ENCODE assay signal across 10 cellular contexts in genomic region chr12:78088391-78088832, GRCh38.
DNase-seq lines count a peak whose midpoint lies in the region; ATAC-seq and TF ChIP-seq lines count a peak whose summit lies in the region.
"Had no signal": no experiment of that assay in that cellular context is flagged by ENCODE, and none has a peak within 500 bp of the region (broad histone marks: within the 10 kb centered on the region; RNA-seq: fewer than 3 reads in every experiment).

No MANE protein-coding gene starts in this region.

- no peak overlapping the region for H3K9ac ChIP-seq in neuronal stem cell (ENCODE audit: low read depth, low read length, poor library complexity)

- H2BK120ac ChIP-seq in neuronal stem cell (ENCODE audit: low read depth, low read length), result no peak overlapping the region

- no peak overlapping the region for H3K18ac ChIP-seq in neuronal stem cell (ENCODE audit: low read length)

- H2AK5ac ChIP-seq in neuronal stem cell (ENCODE audit: low read depth, low read length), result no peak overlapping the region

- no peaks in the 10 kb centered on the region for H3K9me2 ChIP-seq in DOHH2 (replicated peaks; ENCODE audit: control insufficient read depth, low read length)

- H3K36me3 ChIP-seq in DOHH2 (ENCODE audit: control insufficient read depth, low read length) (no peaks in the 10 kb centered on the region), neuronal stem cell (replicated peaks in 1 of 2; ENCODE audit: control insufficient read depth in 2 of 2, insufficient read depth in 2 of 2, low read length in 2 of 2) (no peaks in the 10 kb centered on the region), suprapubic skin (no peaks in the 10 kb centered on the region), thyroid gland (no peaks in the 10 kb centered on the region)

- no peak overlapping the region for H4K91ac ChIP-seq in neuronal stem cell (ENCODE audit: low read depth, low read length, poor library complexity)

- H3K9me3 ChIP-seq in DOHH2 (ENCODE audit: control insufficient read depth, insufficient read depth, low read length) (no peaks in the 10 kb centered on the region), neuronal stem cell (replicated peaks in 1 of 2; ENCODE audit: control insufficient read depth in 2 of 2, insufficient read depth in 1 of 2, low read depth in 1 of 2, low read length in 2 of 2) (no peaks in the 10 kb centered on the region), suprapubic skin (no peaks in the 10 kb centered on the region), thyroid gland (no peaks in the 10 kb centered on the region)

- TF ChIP-seq CTCF in DOHH2 (IDR thresholded peaks at IDR 0.05; ENCODE audit: low read depth, low read length, poor library complexity, severe bottlenecking) (no peak), cardiac fibroblast (IDR thresholded peaks at IDR 0.05; ENCODE audit: low read depth, low read length) (no peak), suprapubic skin (IDR thresholded peaks at IDR 0.05) (no peak), thyroid gland (IDR thresholded peaks at IDR 0.05) (no peak)

- H3K79me1 ChIP-seq in neuronal stem cell (ENCODE audit: low read depth, low read length), result no peaks in the 10 kb centered on the region

- peak; percentile 29 to 55 for DNase-seq in cardiac fibroblast (ENCODE audit: low read depth in 2 of 2)
- DNase-seq in neuronal stem cell (ENCODE audit: low spot score), result no peak
- DNase-seq in suprapubic skin (ENCODE audit: low spot score in 2 of 2), result no peak
- DNase-seq in NCI-H345 (lab: John Stamatoyannopoulos, UW), result no peak
- no peak for DNase-seq in NCI-H1930 (lab: John Stamatoyannopoulos, UW)
- no peak for DNase-seq in thyroid gland
- DNase-seq: activated naive CD4-positive, alpha-beta T cell treated with anti-CD3 and anti-CD28 coated beads, Interleukin-2, amount 50 U/mL, for 16 hours; immature natural killer cell had no signal

- no peak overlapping the region for H2BK12ac ChIP-seq in neuronal stem cell (ENCODE audit: low read length)

- peak overlapping the region; percentile 75 for H2AFZ ChIP-seq in neuronal stem cell (ENCODE audit: low read length)

- TF ChIP-seq EP300 in suprapubic skin (IDR thresholded peaks at IDR 0.05), result no peak

- peak; percentile 64 for ATAC-seq in HG03442 (IDR thresholded peaks at IDR 0.05; ENCODE audit: unreplicated experiment)

- H2BK5ac ChIP-seq in neuronal stem cell (ENCODE audit: low read length), result no peak overlapping the region

- H3K14ac ChIP-seq in neuronal stem cell (ENCODE audit: low read length), result no peak overlapping the region

- H3K79me2 ChIP-seq in DOHH2 (ENCODE audit: control insufficient read depth, low read length), result no peaks in the 10 kb centered on the region

- no peak overlapping the region for H3K23ac ChIP-seq in neuronal stem cell (ENCODE audit: low read depth, low read length, poor library complexity)

- WGBS in neuronal stem cell (ENCODE audit: extremely low coverage in 2 of 2, insufficient read length in 2 of 2, insufficient replicate concordance in 1 of 2), 2 donors, result no CpG with 5 or more reads among the region's 3 CpGs
- WGBS in suprapubic skin, result 73% methylated on average over 3 of the region's 3 CpGs
- 46 to 53% methylated on average over 3 of the region's 3 CpGs for WGBS in thyroid gland, 2 donors

- H3K4me2 ChIP-seq in DOHH2 (ENCODE audit: low read length) (peak overlapping the region; percentile 10), neuronal stem cell (ENCODE audit: insufficient read depth, low read length, poor library complexity, severe bottlenecking) (no peak overlapping the region)

- H2BK15ac ChIP-seq in neuronal stem cell (ENCODE audit: low read length), result no peak overlapping the region

- H3F3A ChIP-seq in DOHH2 (ENCODE audit: control insufficient read depth, insufficient read depth), result no peaks in the 10 kb centered on the region

- H3K4ac ChIP-seq in neuronal stem cell (ENCODE audit: low read length), result no peak overlapping the region

- TF ChIP-seq POLR2A in suprapubic skin (IDR thresholded peaks at IDR 0.05), result no peak
- TF ChIP-seq POLR2A in thyroid gland (IDR thresholded peaks at IDR 0.05), result no peak

- H3K27me3 ChIP-seq in DOHH2 (ENCODE audit: control insufficient read depth, low read length) (no peaks in the 10 kb centered on the region), neuronal stem cell (ENCODE audit: control insufficient read depth in 3 of 3, insufficient read depth in 3 of 3, low read depth in 1 of 3, low read length in 3 of 3) (no peaks in the 10 kb centered on the region), suprapubic skin (no peaks in the 10 kb centered on the region), thyroid gland (no peaks in the 10 kb centered on the region)

- no peaks in the 10 kb centered on the region for H4K20me1 ChIP-seq in DOHH2 (ENCODE audit: control insufficient read depth, insufficient read depth, low read depth, low read length)

- no peak overlapping the region for H4K8ac ChIP-seq in neuronal stem cell (ENCODE audit: low read depth, low read length)

- H3K4me1 ChIP-seq in DOHH2 (ENCODE audit: control insufficient read depth, low read length) (0 out of 2 replicates have a peak, but pooled peaks cover 4% of the 10 kb centered on the region), neuronal stem cell (ENCODE audit: control insufficient read depth in 2 of 2, insufficient read depth in 1 of 2, low read depth in 1 of 2, low read length in 2 of 2) (no peaks in the 10 kb centered on the region), suprapubic skin (no peaks in the 10 kb centered on the region), thyroid gland (no peaks in the 10 kb centered on the region)

- H3K27ac ChIP-seq in DOHH2 (ENCODE audit: low read depth, low read length), result no peak overlapping the region
- H3K27ac ChIP-seq in neuronal stem cell (replicated peaks; ENCODE audit: low read length), result no peak overlapping the region
- no peak overlapping the region for H3K27ac ChIP-seq in suprapubic skin
- H3K27ac ChIP-seq in thyroid gland, result peak overlapping the region in 1 of 3 donors; percentile 32

- intact Hi-C loops in thyroid gland (cut with DNase I), result no loop called here

- 0 out of 2 replicates have a peak overlapping the region, but pooled peaks have one; percentile 2 for H3K4me3 ChIP-seq in DOHH2 (ENCODE audit: low read length)
- H3K4me3 ChIP-seq in cardiac fibroblast (replicated peaks in 1 of 2; ENCODE audit: low read depth in 2 of 2, low read length in 2 of 2), result peak overlapping the region in 1 of 2 donors; percentile 42
- no peak overlapping the region for H3K4me3 ChIP-seq in neuronal stem cell (ENCODE audit: low read length in 2 of 2)
- H3K4me3 ChIP-seq in suprapubic skin, result no peak overlapping the region
- H3K4me3 ChIP-seq in thyroid gland (replicated peaks in 1 of 3), result no peak overlapping the region

Comparison
In these comparisons a context has a peak if more than half of its experiments do, and no peak if none do; other contexts are left out.
1. DNase-seq: peak in cardiac fibroblast (2 of 2); none in neuronal stem cell (single experiment), suprapubic skin (0 of 2), NCI-H345 (single experiment), NCI-H1930 (0 of 2) and thyroid gland (0 of 2).